Comparison of ENCODE assay signal across 8 cellular contexts in the genomic region with DNA sequence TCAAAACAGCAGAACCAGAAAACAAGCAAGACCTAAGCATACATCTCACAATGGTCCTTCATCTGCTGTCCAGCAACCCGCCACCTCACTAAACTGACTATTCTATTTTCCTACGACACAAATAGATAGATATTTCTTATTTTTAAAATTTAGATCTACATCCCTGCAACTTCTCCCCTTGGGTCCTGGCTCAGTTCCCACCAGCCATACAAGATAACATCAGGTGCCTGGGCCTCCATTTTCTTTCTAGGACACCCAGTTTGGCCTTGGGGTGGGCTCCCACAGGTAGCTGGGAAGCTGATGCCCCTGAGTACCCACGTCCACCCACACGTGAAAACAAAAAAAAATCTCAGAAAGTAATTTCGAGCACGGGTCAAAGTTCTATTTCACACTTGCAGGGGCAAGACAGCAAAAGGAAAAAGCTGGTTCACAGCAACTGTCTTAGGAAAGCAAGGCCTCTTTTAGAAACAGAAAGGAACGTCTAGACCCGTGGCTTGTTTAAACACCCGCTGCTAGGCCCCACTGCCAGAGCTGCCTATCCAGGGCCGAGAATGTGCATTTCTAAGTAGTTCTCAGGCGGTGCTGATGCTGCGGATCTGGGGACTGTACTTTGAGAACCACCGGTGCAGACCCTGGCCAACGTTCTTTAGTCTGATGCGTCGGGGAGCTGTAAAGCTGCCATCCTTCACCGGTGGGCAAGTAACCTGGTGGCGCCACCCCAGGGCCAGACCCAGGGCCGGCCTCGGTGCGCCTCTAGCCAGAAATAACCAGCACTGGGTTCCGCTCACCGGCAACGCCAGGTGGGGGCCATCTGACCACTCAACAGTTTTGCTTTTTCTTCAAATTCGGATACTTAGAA. TPM values are rescaled to one million over a fixed set of nuclear protein-coding genes. Genes with fewer than 3 reads are reported as not detected.
A peak's percentile ranks its signal among the peaks of the same experiment; 100 is the strongest.
DNase-seq lines count a peak whose midpoint lies in the region; ATAC-seq and TF ChIP-seq lines count a peak whose summit lies in the region.

No MANE protein-coding gene starts in this region.

- peak overlapping the region; percentile 82 to 93 (median 87) for H3K9ac ChIP-seq in BLaER1 treated with 17β-estradiol and CSF1 and Interleukin-3, amounts not matched to agents 10 nM and 100 nM

- H3K9me3 Mint-ChIP-seq in activated naive CD4-positive, alpha-beta T cell treated with anti-CD3 and anti-CD28 coated beads for 36 hours, result no peaks in the 10 kb centered on the region

- 7 to 9% (median 7%) methylated on average over 25 of the region's 25 CpGs for WGBS in ovary, 3 donors

- no peaks in the 10 kb centered on the region for H4K20me1 ChIP-seq in BLaER1 treated with 17β-estradiol and CSF1 and Interleukin-3, amounts not matched to agents 10 nM and 100 nM

- H3K4me2 ChIP-seq in BLaER1 treated with 17β-estradiol and CSF1 and Interleukin-3, amounts not matched to agents 10 nM and 100 nM, result peak overlapping the region; percentile 78 to 97 (median 89)

- H3K27me3 ChIP-seq in BLaER1 treated with 17β-estradiol and CSF1 and Interleukin-3, amounts not matched to agents 10 nM and 100 nM, result no peaks in the 10 kb centered on the region
- no peaks in the 10 kb centered on the region for H3K27me3 ChIP-seq in ovary

- 0 out of 22 replicates have a peak, but pooled peaks cover 0 to 8% (median 0%) of the 10 kb centered on the region in 11 experiments for H3K9me3 ChIP-seq in BLaER1 treated with 17β-estradiol and CSF1 and Interleukin-3, amounts not matched to agents 10 nM and 100 nM (replicated peaks in 1 of 11)
- no peaks in the 10 kb centered on the region for H3K9me3 ChIP-seq in ovary

- peaks cover 3% of the 10 kb centered on the region for H3K27me3 Mint-ChIP-seq in activated naive CD4-positive, alpha-beta T cell treated with anti-CD3 and anti-CD28 coated beads for 36 hours (ENCODE audit: low read depth)

- peak overlapping the region; percentile 88 for H3K27ac Mint-ChIP-seq in activated naive CD4-positive, alpha-beta T cell treated with anti-CD3 and anti-CD28 coated beads for 36 hours

- peak; percentile 56 for DNase-seq in NCI-H524 treated with DMSO at 0.1 percent for 48 hours (lab: John Stamatoyannopoulos, UW)
- DNase-seq in activated naive CD4-positive, alpha-beta T cell treated with anti-CD3 and anti-CD28 coated beads for 36 hours, result peak; percentile 51
- DNase-seq in Right ventricle myocardium inferior (ENCODE audit: missing footprints), result peak; percentile 78
- peak; percentile 43 to 73 (median 61) for DNase-seq in ovary
- DNase-seq in DMS114 treated with DMSO at 0.1 percent for 48 hours (lab: John Stamatoyannopoulos, UW; ENCODE audit: unreplicated experiment), result no peak

- TF ChIP-seq EP300 in ovary (IDR thresholded peaks at IDR 0.05), result no peak

- TF ChIP-seq POLR2A in ovary (IDR thresholded peaks at IDR 0.05), result no peak

- CTCF ChIA-PET in activated naive CD4-positive, alpha-beta T cell treated with anti-CD3 and anti-CD28 coated beads for 36 hours (lab: Charles Lee), result interaction anchor here (1.0 to 1.5 kb wide), 6 partner anchors 12 to 119 kb away, joined by 3 to 5 read pairs (median 4); a partner anchor contains a TSS

- intact Hi-C loops in activated naive CD4-positive, alpha-beta T cell treated with anti-CD3 and anti-CD28 coated beads for 36 hours (cut with micrococcal nuclease), result loop anchor here (1.0 to 10.0 kb wide), 6 partner anchors 48 to 224 kb away; a partner anchor contains a TSS
- intact Hi-C loops in Right ventricle myocardium inferior (cut with DNase I), result loop anchor here (2.0 kb wide), 1 partner anchor 52 kb away; a partner anchor contains a TSS
- intact Hi-C loops in ovary (cut with DNase I), result no loop called here

- H3K36me3 Mint-ChIP-seq in activated naive CD4-positive, alpha-beta T cell treated with anti-CD3 and anti-CD28 coated beads for 36 hours (ENCODE audit: low read depth), result peaks cover 3% of the 10 kb centered on the region

- H3K4me3 ChIP-seq in BLaER1 treated with 17β-estradiol and CSF1 and Interleukin-3, amounts not matched to agents 10 nM and 100 nM, result peak overlapping the region; percentile 62 to 79 (median 70)
- H3K4me3 ChIP-seq in ovary, result peak overlapping the region; percentile 79

- ATAC-seq in GM18867 (IDR thresholded peaks at IDR 0.05; ENCODE audit: unreplicated experiment) (peak; percentile 66), HG03064 (IDR thresholded peaks at IDR 0.05; ENCODE audit: low read depth, unreplicated experiment) (peak; percentile 71), Right ventricle myocardium inferior (peak; percentile 56)

- peaks cover 5% of the 10 kb centered on the region for H3K4me1 Mint-ChIP-seq in activated naive CD4-positive, alpha-beta T cell treated with anti-CD3 and anti-CD28 coated beads for 36 hours (ENCODE audit: low read depth)

- TF ChIP-seq CTCF in ovary (IDR thresholded peaks at IDR 0.05), result no peak

- H3K27ac ChIP-seq in BLaER1 treated with 17β-estradiol and CSF1 and Interleukin-3, amounts not matched to agents 10 nM and 100 nM, result peak overlapping the region; percentile 82 to 96 (median 91)
- H3K27ac ChIP-seq in ovary, result peak overlapping the region; percentile 85 to 98

- no peaks in the 10 kb centered on the region for H3K36me3 ChIP-seq in BLaER1 treated with 17β-estradiol and CSF1 and Interleukin-3, amounts not matched to agents 10 nM and 100 nM
- H3K36me3 ChIP-seq in ovary, result no peaks in the 10 kb centered on the region

- H3K4me1 ChIP-seq in BLaER1 treated with 17β-estradiol and CSF1 and Interleukin-3, amounts not matched to agents 10 nM and 100 nM, result peaks cover 11 to 26% (median 17%) of the 10 kb centered on the region in 10 experiments
- H3K4me1 ChIP-seq in ovary (ENCODE audit: insufficient read depth), result no peaks in the 10 kb centered on the region

- H3K4me3 Mint-ChIP-seq in activated naive CD4-positive, alpha-beta T cell treated with anti-CD3 and anti-CD28 coated beads for 36 hours, result peak overlapping the region; percentile 75

RNA-seq across cellular contexts. Expression of a gene that starts 47.3 kb away (rescaled TPM):
- 10 to 100 TPM; 14.0 to 15.5 TPM for total RNA-seq in activated naive CD4-positive, alpha-beta T cell treated with anti-CD3 and anti-CD28 coated beads for 36 hours
- total RNA-seq in Right ventricle myocardium inferior, result 5.2 TPM
- total RNA-seq in ovary, result 10 to 100 TPM in 6 of 7 donors, 1 to 10 TPM in 1; 8.4 to 14.3 (median 11.9) TPM
- polyA plus RNA-seq in ovary, result 10 to 100 TPM; 10.1 to 11.5 TPM

RNA-seq across cellular contexts. Expression of a gene that starts 53.0 kb away (rescaled TPM):
- total RNA-seq in activated naive CD4-positive, alpha-beta T cell treated with anti-CD3 and anti-CD28 coated beads for 36 hours, result 1 to 10 TPM; 5.6 to 5.7 TPM
- total RNA-seq in Right ventricle myocardium inferior, result 5.7 TPM
- 1 to 10 TPM; 3.9 to 6.7 (median 4.9) TPM for total RNA-seq in ovary
- 1 to 10 TPM; 1.6 to 3.1 TPM for polyA plus RNA-seq in ovary

Comparison
In these comparisons a context has a peak if more than half of its experiments do, and no peak if none do; other contexts are left out.
1. intact Hi-C loops: an anchor here in activated naive CD4-positive, alpha-beta T cell treated with anti-CD3 and anti-CD28 coated beads for 36 hours (1.0 to 10.0 kb wide) and Right ventricle myocardium inferior (2.0 kb wide); none called in ovary.